Comparison of ENCODE assay signal across 20 cellular contexts in genomic region chr5:172720655-172721054, GRCh38. TPM values are rescaled to one million over a fixed set of nuclear protein-coding genes. Genes with fewer than 3 reads are reported as not detected.
DNase-seq lines count a peak whose midpoint lies in the region; ATAC-seq, FAIRE-seq and TF ChIP-seq lines count a peak whose summit lies in the region.
"Had no signal": no experiment of that assay in that cellular context is flagged by ENCODE, and none has a peak within 500 bp of the region (broad histone marks: within the 10 kb centered on the region; RNA-seq: fewer than 3 reads in every experiment).

No MANE protein-coding gene starts in this region.

- no peak for TF ChIP-seq EP300 in A549 (IDR thresholded peaks at IDR 0.05)

- CTCF ChIA-PET in A549 (lab: Yijun Ruan, JAX), result interaction anchor here (0.6 to 2.2 kb wide), 10 partner anchors 12 to 238 kb away, joined by 3 to 12 read pairs (median 3); partner anchors contain the start of genes DUSP1 and RPL26L1

- H3K23ac ChIP-seq in mesenchymal stem cell (ENCODE audit: low read length in 2 of 2), result no peak overlapping the region

- H3K27me3 ChIP-seq in ascending aorta (no peaks in the 10 kb centered on the region), mesenchymal stem cell (ENCODE audit: control insufficient read depth in 1 of 2, insufficient read depth in 1 of 2, low read length in 2 of 2) (no peaks in the 10 kb centered on the region), thoracic aorta (replicated peaks; ENCODE audit: insufficient read depth) (no peaks in the 10 kb centered on the region)
- H3K27me3 ChIP-seq: MG63 had no signal

- no peak overlapping the region for H3K18ac ChIP-seq in mesenchymal stem cell (ENCODE audit: low read depth in 1 of 2, low read length in 2 of 2)

- H2AFZ ChIP-seq in mesenchymal stem cell (ENCODE audit: low read depth, low read length), result no peak overlapping the region

- no peak overlapping the region for H3K14ac ChIP-seq in mesenchymal stem cell (ENCODE audit: low read length in 2 of 2)

- POLR2A ChIA-PET in A549 (lab: Yijun Ruan, JAX), result interaction anchor here (1.0 to 1.1 kb wide), 3 partner anchors 38 to 46 kb away, joined by 3 to 5 read pairs (median 3); no protein-coding TSS in a partner anchor

- H3K9me3 ChIP-seq in A549 (no peaks in the 10 kb centered on the region), ascending aorta (no peaks in the 10 kb centered on the region), mesenchymal stem cell (ENCODE audit: control insufficient read depth, low read length) (no peaks in the 10 kb centered on the region), thoracic aorta (no peaks in the 10 kb centered on the region)
- H3K9me3 ChIP-seq: MG63 had no signal

- H4K8ac ChIP-seq in mesenchymal stem cell (ENCODE audit: low read length), result no peak overlapping the region

- H3K79me1 ChIP-seq in mesenchymal stem cell (replicated peaks; ENCODE audit: low read length, poor library complexity, severe bottlenecking), result no peaks in the 10 kb centered on the region

- TF ChIP-seq CTCF in A549 (IDR thresholded peaks at IDR 0.05), result no peak
- no peak for TF ChIP-seq CTCF in ascending aorta (IDR thresholded peaks at IDR 0.05)
- no peak for TF ChIP-seq CTCF in thoracic aorta (IDR thresholded peaks at IDR 0.05)

- no peak for TF ChIP-seq POLR2A in A549 (IDR thresholded peaks at IDR 0.05; ENCODE audit: low read length)

- intact Hi-C loops in ascending aorta (cut with DNase I), result loop anchor here (2.0 kb wide), 1 partner anchor 78 kb away; no protein-coding TSS in a partner anchor

- ATAC-seq in A549 (no peak), thoracic aorta (ENCODE audit: insufficient number of reproducible peaks, low FRiP score, low read depth) (no peak), GM19452 (IDR thresholded peaks at IDR 0.05; ENCODE audit: unreplicated experiment) (no peak)

- no peak overlapping the region for H3K9ac ChIP-seq in mesenchymal stem cell (ENCODE audit: low read length)

- H2BK12ac ChIP-seq in mesenchymal stem cell (ENCODE audit: low read length in 2 of 2), result no peak overlapping the region

- DNase-seq in A549 (ENCODE audit: low read depth in 1 of 2, low spot score in 1 of 2) (no peak), ascending aorta (ENCODE audit: low spot score in 2 of 2) (no peak), mesenchymal stem cell (no peak), thoracic aorta (ENCODE audit: low spot score) (no peak), SIG-M5 (lab: John Stamatoyannopoulos, UW) (no peak), germinal center (ENCODE audit: low spot score) (no peak), NCI-H146 (lab: John Stamatoyannopoulos, UW) (no peak)
- DNase-seq: DMS53, GDM1, GOT3, HCEC 1CT, MG63, NCI-H1417 treated with DMSO at 0.1 percent for 48 hours, NCI-H187 treated with DMSO at 0.1 percent for 48 hours, NCI-H2107, NCI-H510A had no signal

- H2BK120ac ChIP-seq in mesenchymal stem cell (ENCODE audit: low read depth, low read length), result no peak overlapping the region

- H4K91ac ChIP-seq in mesenchymal stem cell (ENCODE audit: low read length), result peak overlapping the region; percentile 34

- TF ChIP-seq RAD21 in A549 (conservative IDR thresholded peaks at IDR 0.05 in 1 of 2, IDR thresholded peaks at IDR 0.05 in 1 of 2), result no peak

- H2BK5ac ChIP-seq in mesenchymal stem cell (ENCODE audit: low read depth, low read length, poor library complexity, severe bottlenecking), result no peak overlapping the region

- H3K27ac ChIP-seq in A549 (peak overlapping the region; percentile 43 to 68; a peak in 5 of 6 replicates), ascending aorta (peak overlapping the region; percentile 54 to 68), mesenchymal stem cell (ENCODE audit: low read length, poor library complexity, severe bottlenecking) (no peak overlapping the region), thoracic aorta (peak overlapping the region; percentile 52 to 76)

- peak overlapping the region; percentile 33 for H2AK5ac ChIP-seq in mesenchymal stem cell (ENCODE audit: low read length, severe bottlenecking)

- FAIRE-seq in A549 (lab: Jason Lieb, UNC), result no peak
- FAIRE-seq: A204.1, D721Med, GM18507 had no signal

- H2BK15ac ChIP-seq in mesenchymal stem cell (ENCODE audit: low read depth, poor library complexity, severe bottlenecking), result no peak overlapping the region

- no peak overlapping the region for H3K4ac ChIP-seq in mesenchymal stem cell (ENCODE audit: low read depth in 1 of 2, low read length in 2 of 2)

- H3K4me2 ChIP-seq in A549 (no peak overlapping the region), mesenchymal stem cell (ENCODE audit: low read length, poor library complexity, severe bottlenecking) (no peak overlapping the region)

- no peak overlapping the region for H3K4me3 ChIP-seq in A549
- no peak overlapping the region for H3K4me3 ChIP-seq in ascending aorta
- no peak overlapping the region for H3K4me3 ChIP-seq in mesenchymal stem cell (ENCODE audit: insufficient read depth in 1 of 2, low read depth in 1 of 2, low read length in 2 of 2)
- no peak overlapping the region for H3K4me3 ChIP-seq in thoracic aorta
- H3K4me3 ChIP-seq: MG63 had no signal

- WGBS in A549 (ENCODE audit: missing lambda C conversion rate), result 75% methylated on average over 4 of the region's 5 CpGs
- 95% methylated on average over 5 of the region's 5 CpGs for WGBS in mesenchymal stem cell

- no peaks in the 10 kb centered on the region for H3K36me3 ChIP-seq in ascending aorta
- no peaks in the 10 kb centered on the region for H3K36me3 ChIP-seq in mesenchymal stem cell (ENCODE audit: control insufficient read depth in 1 of 2, insufficient read depth in 2 of 2, low read depth in 1 of 2, low read length in 2 of 2)
- H3K36me3 ChIP-seq in thoracic aorta, result no peaks in the 10 kb centered on the region
- H3K36me3 ChIP-seq: MG63 had no signal

- H3K4me1 ChIP-seq in A549, result peaks cover 28% of the 10 kb centered on the region
- H3K4me1 ChIP-seq in ascending aorta, result peaks cover 6 to 26% of the 10 kb centered on the region in 2 donors
- H3K4me1 ChIP-seq in mesenchymal stem cell (ENCODE audit: control insufficient read depth, insufficient read depth, low read depth, low read length), result no peaks in the 10 kb centered on the region
- peaks cover 20 to 49% of the 10 kb centered on the region in 2 donors for H3K4me1 ChIP-seq in thoracic aorta (ENCODE audit: control insufficient read depth in 1 of 2, low read depth in 2 of 2)

TF ChIP-seq in A549, 52 proteins besides CTCF, POLR2A, EP300 and RAD21:
- TF ChIP-seq CBX8 (IDR thresholded peaks at IDR 0.05), result no peak
- no peak for TF ChIP-seq ESRRA (IDR thresholded peaks at IDR 0.05; ENCODE audit: borderline replicate concordance, low read length)
- TF ChIP-seq RNF2 (IDR thresholded peaks at IDR 0.05; ENCODE audit: borderline replicate concordance, low read depth), result no peak
- no peak for TF ChIP-seq HDAC2 (IDR thresholded peaks at IDR 0.05)
- no peak for TF ChIP-seq NPAS2 (CRISPR knock-in tag; IDR thresholded peaks at IDR 0.05; ENCODE audit: borderline replicate concordance)
- TF ChIP-seq HOXB5 (CRISPR knock-in tag; IDR thresholded peaks at IDR 0.05), result no peak
- no peak for TF ChIP-seq HOXB13 (CRISPR knock-in tag; IDR thresholded peaks at IDR 0.05; ENCODE audit: low read depth)
- TF ChIP-seq MAZ (IDR thresholded peaks at IDR 0.05; ENCODE audit: borderline replicate concordance, low read depth, low read length), result no peak
- TF ChIP-seq, protein P1, sequence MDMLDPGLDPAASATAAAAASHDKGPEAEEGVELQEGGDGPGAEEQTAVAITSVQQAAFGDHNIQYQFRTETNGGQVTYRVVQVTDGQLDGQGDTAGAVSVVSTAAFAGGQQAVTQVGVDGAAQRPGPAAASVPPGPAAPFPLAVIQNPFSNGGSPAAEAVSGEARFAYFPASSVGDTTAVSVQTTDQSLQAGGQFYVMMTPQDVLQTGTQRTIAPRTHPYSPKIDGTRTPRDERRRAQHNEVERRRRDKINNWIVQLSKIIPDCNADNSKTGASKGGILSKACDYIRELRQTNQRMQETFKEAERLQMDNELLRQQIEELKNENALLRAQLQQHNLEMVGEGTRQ (IDR thresholded peaks at IDR 0.05), result no peak
- no peak for TF ChIP-seq HES2 (IDR thresholded peaks at IDR 0.05)
- TF ChIP-seq RFX5 (IDR thresholded peaks at IDR 0.05), result no peak
- no peak for TF ChIP-seq PBX3 (IDR thresholded peaks at IDR 0.05)
- TF ChIP-seq HOXA7 (CRISPR knock-in tag; IDR thresholded peaks at IDR 0.05), result no peak
- TF ChIP-seq ZSCAN20 (CRISPR knock-in tag; IDR thresholded peaks at IDR 0.05), result no peak
- TF ChIP-seq, protein P2, sequence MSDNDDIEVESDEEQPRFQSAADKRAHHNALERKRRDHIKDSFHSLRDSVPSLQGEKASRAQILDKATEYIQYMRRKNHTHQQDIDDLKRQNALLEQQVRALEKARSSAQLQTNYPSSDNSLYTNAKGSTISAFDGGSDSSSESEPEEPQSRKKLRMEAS (IDR thresholded peaks at IDR 0.05), result no peak
- no peak for TF ChIP-seq SREBF2 (IDR thresholded peaks at IDR 0.05)
- TF ChIP-seq POLR2AphosphoS2 (conservative IDR thresholded peaks at IDR 0.05; ENCODE audit: low read length), result no peak

RNA-seq across cellular contexts. Expression of gene DUSP1, which starts 50.3 kb away (rescaled TPM):
- polyA plus RNA-seq in A549 (2011; rRNA removed) (525 and 594 TPM in 2 replicates), A549 (2017; fragmentation: RNase III; extraction: RNeasy Plus Mini Kit Qiagen cat#74134 plus additional on column Dnase treatment) (191 to 207 TPM (median 203 TPM) in 3 replicates)
- polyA plus RNA-seq in A549 (2012; cell fraction: cytosol; rRNA removed), result 540 and 757 TPM in 2 replicates
- 1,192 and 1,375 TPM in 2 replicates for polyA plus RNA-seq in A549 (2012; cell fraction: nucleus; rRNA removed)
- polyA minus RNA-seq in A549 (2011; rRNA and poly(A)+ RNA removed), result 620 and 630 TPM in 2 replicates
- total RNA-seq in ascending aorta (3,919 TPM), thoracic aorta (1,000 to 10,000 TPM in 1 of 2 donors, 100 to 1,000 TPM in 1; 813 to 3,699 TPM)
- 214 TPM for polyA plus RNA-seq in mesenchymal stem cell (2013, experiment 1 of 2)
- polyA plus RNA-seq in mesenchymal stem cell (2013, experiment 2 of 2), result 205 TPM
